In genomic region chr19:44750713-44751112, GRCh38 we compare ENCODE assay signal across 11 cellular contexts. TPM values are rescaled to one million over a fixed set of nuclear protein-coding genes. Genes with fewer than 3 reads are reported as not detected.
DNase-seq lines count a peak whose midpoint lies in the region; ATAC-seq and TF ChIP-seq lines count a peak whose summit lies in the region.
"Had no signal": no experiment of that assay in that cellular context is flagged by ENCODE, and none has a peak within 500 bp of the region (broad histone marks: within the 10 kb centered on the region; RNA-seq: fewer than 3 reads in every experiment).

No MANE protein-coding gene starts in this region.

- H3K4me3 Mint-ChIP-seq in activated CD4-positive, alpha-beta T cell treated with anti-CD3 and anti-CD28 coated beads for 36 hours = peak overlapping the region; percentile 94
- H3K4me3 Mint-ChIP-seq in stimulated activated memory B cell treated with anti-CD40 and anti-IgM and Interleukin-4, amounts not matched to agents 10 μg/mL and 1 μg/mL and 100 μg/mL, for 72 hours = peak overlapping the region; percentile 94

- no peak for ATAC-seq in activated CD4-positive, alpha-beta T cell treated with anti-CD3 and anti-CD28 coated beads for 36 hours
- no peak for ATAC-seq in stimulated activated memory B cell treated with anti-CD40 and anti-IgM and Interleukin-4, amounts not matched to agents 10 μg/mL and 1 μg/mL and 100 μg/mL, for 72 hours
- ATAC-seq in GM21723 (IDR thresholded peaks at IDR 0.05; ENCODE audit: unreplicated experiment) = no peak

- CTCF ChIA-PET in activated CD4-positive, alpha-beta T cell treated with anti-CD3 and anti-CD28 coated beads for 36 hours (lab: Charles Lee) = no interaction called here

- TF ChIP-seq CTCF in VCaP (conservative IDR thresholded peaks at IDR 0.05) (no peak), foreskin fibroblast (IDR thresholded peaks at IDR 0.05; ENCODE audit: low read depth, low read length) (no peak)

- H3K9me3 Mint-ChIP-seq in activated CD4-positive, alpha-beta T cell treated with anti-CD3 and anti-CD28 coated beads for 36 hours (ENCODE audit: low read depth) = no peaks in the 10 kb centered on the region
- no peaks in the 10 kb centered on the region for H3K9me3 Mint-ChIP-seq in stimulated activated memory B cell treated with anti-CD40 and anti-IgM and Interleukin-4, amounts not matched to agents 10 μg/mL and 1 μg/mL and 100 μg/mL, for 72 hours

- POLR2A ChIA-PET in activated CD4-positive, alpha-beta T cell treated with anti-CD3 and anti-CD28 coated beads for 36 hours (lab: Charles Lee) = no interaction called here

- intact Hi-C loops in activated CD4-positive, alpha-beta T cell treated with anti-CD3 and anti-CD28 coated beads for 36 hours (cut with DNase I, micrococcal nuclease) = loop anchor here in 1 of 2 experiments (5.0 to 10.0 kb wide), 5 partner anchors 163 to 1854 kb away; partner anchors contain the start of genes CALM3, GEMIN7, ZNF180 and ZNF296

- H3K27me3 Mint-ChIP-seq in activated CD4-positive, alpha-beta T cell treated with anti-CD3 and anti-CD28 coated beads for 36 hours = no peaks in the 10 kb centered on the region
- no peaks in the 10 kb centered on the region for H3K27me3 Mint-ChIP-seq in stimulated activated memory B cell treated with anti-CD40 and anti-IgM and Interleukin-4, amounts not matched to agents 10 μg/mL and 1 μg/mL and 100 μg/mL, for 72 hours

- peak overlapping the region; percentile 40 for H3K27ac Mint-ChIP-seq in activated CD4-positive, alpha-beta T cell treated with anti-CD3 and anti-CD28 coated beads for 36 hours
- H3K27ac Mint-ChIP-seq in stimulated activated memory B cell treated with anti-CD40 and anti-IgM and Interleukin-4, amounts not matched to agents 10 μg/mL and 1 μg/mL and 100 μg/mL, for 72 hours = peak overlapping the region; percentile 84

- H3K36me3 Mint-ChIP-seq in activated CD4-positive, alpha-beta T cell treated with anti-CD3 and anti-CD28 coated beads for 36 hours (ENCODE audit: low read depth) = peaks cover 58% of the 10 kb centered on the region
- peaks cover 38% of the 10 kb centered on the region for H3K36me3 Mint-ChIP-seq in stimulated activated memory B cell treated with anti-CD40 and anti-IgM and Interleukin-4, amounts not matched to agents 10 μg/mL and 1 μg/mL and 100 μg/mL, for 72 hours

- peak overlapping the region; percentile 53 to 78 for H3K4me3 ChIP-seq in foreskin fibroblast (ENCODE audit: low read depth in 1 of 2, low read length in 2 of 2)

- peaks cover 61% of the 10 kb centered on the region for H3K4me1 Mint-ChIP-seq in activated CD4-positive, alpha-beta T cell treated with anti-CD3 and anti-CD28 coated beads for 36 hours
- H3K4me1 Mint-ChIP-seq in stimulated activated memory B cell treated with anti-CD40 and anti-IgM and Interleukin-4, amounts not matched to agents 10 μg/mL and 1 μg/mL and 100 μg/mL, for 72 hours = peaks cover 82% of the 10 kb centered on the region

- DNase-seq in activated CD4-positive, alpha-beta T cell treated with anti-CD3 and anti-CD28 coated beads for 36 hours = no peak
- no peak for DNase-seq in activated CD4-positive, alpha-beta T cell treated with anti-CD3 and anti-CD28 coated beads, Interleukin-2, amount 50 U/mL, for 1 hour
- no peak for DNase-seq in foreskin fibroblast
- no peak for DNase-seq in NCI-H2171 (lab: John Stamatoyannopoulos, UW)
- no peak for DNase-seq in EL
- DNase-seq: activated effector memory CD4-positive, alpha-beta T cell treated with anti-CD3 and anti-CD28 coated beads, Interleukin-2, amount 50 U/mL, for 16 hours; SHP77; trophoblast cell had no signal

- peak overlapping the region; percentile 96 for H3K27ac ChIP-seq in VCaP

RNA-seq across cellular contexts. Expression of gene BCL3, which starts 2.2 kb away (rescaled TPM):
- total RNA-seq in activated CD4-positive, alpha-beta T cell treated with anti-CD3 and anti-CD28 coated beads for 36 hours = 10 to 100 TPM; 56.2 to 81.5 TPM

RNA-seq across cellular contexts. Expression of gene CBLC, which starts 27.0 kb away (rescaled TPM):
- not detected for total RNA-seq in activated CD4-positive, alpha-beta T cell treated with anti-CD3 and anti-CD28 coated beads for 36 hours

RNA-seq across cellular contexts. Expression of gene CEACAM16, which starts 51.8 kb away (rescaled TPM):
- total RNA-seq in activated CD4-positive, alpha-beta T cell treated with anti-CD3 and anti-CD28 coated beads for 36 hours = not detected

RNA-seq across cellular contexts. Expression of gene BCAM, which starts 58.2 kb away (rescaled TPM):
- total RNA-seq in activated CD4-positive, alpha-beta T cell treated with anti-CD3 and anti-CD28 coated beads for 36 hours = not detected
